ENCODE assay signal across 1 cellular context in the genomic region with DNA sequence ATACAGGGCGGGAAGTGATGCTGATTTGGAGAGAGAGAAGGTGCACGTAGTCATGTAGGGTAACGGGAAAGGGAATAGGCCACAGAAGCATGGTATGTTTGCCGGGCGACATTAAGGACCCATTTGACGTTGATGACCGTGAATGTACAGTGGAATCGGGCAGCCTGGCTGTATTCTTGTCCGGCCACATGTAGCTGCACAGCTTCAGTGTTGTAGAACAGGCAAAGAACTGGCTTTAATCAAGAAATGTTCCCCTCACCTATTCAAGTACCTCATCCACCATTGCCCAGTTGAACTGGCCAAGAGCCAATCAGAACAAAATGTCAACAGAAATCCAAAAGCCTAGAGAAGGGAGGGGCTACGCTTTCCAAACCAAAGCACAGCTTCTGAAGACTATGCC.
TF ChIP-seq lines count a peak whose summit lies in the region.

No MANE protein-coding gene starts in this region.

TF ChIP-seq in K562, 482 proteins besides CTCF, POLR2A, EP300 and RAD21 (continued from another document):
- no peak for TF ChIP-seq ZBTB5 (IDR thresholded peaks at IDR 0.05)
- no peak for TF ChIP-seq HNRNPK (IDR thresholded peaks at IDR 0.05; ENCODE audit: low read depth, low read length, poor library complexity, severe bottlenecking)
- TF ChIP-seq NFIC (IDR thresholded peaks at IDR 0.05) = peak; percentile 72
- peak; percentile 58; the same call in 1 of the 2 replicates for TF ChIP-seq POLR2AphosphoS2 (IDR thresholded peaks at IDR 0.05; ENCODE audit: low read length)
- no peak for TF ChIP-seq PCBP2 (IDR thresholded peaks at IDR 0.05; ENCODE audit: low read depth, low read length, poor library complexity, severe bottlenecking)
- 0 out of 2 replicates have a peak, but pooled peaks have one; percentile 24 for TF ChIP-seq PHB (CRISPR knock-in tag; IDR thresholded peaks at IDR 0.05)
TF ChIP-seq in K562: peak in this region for 3.
